ENCODE assay signal across 8 cellular contexts in the genomic region with DNA sequence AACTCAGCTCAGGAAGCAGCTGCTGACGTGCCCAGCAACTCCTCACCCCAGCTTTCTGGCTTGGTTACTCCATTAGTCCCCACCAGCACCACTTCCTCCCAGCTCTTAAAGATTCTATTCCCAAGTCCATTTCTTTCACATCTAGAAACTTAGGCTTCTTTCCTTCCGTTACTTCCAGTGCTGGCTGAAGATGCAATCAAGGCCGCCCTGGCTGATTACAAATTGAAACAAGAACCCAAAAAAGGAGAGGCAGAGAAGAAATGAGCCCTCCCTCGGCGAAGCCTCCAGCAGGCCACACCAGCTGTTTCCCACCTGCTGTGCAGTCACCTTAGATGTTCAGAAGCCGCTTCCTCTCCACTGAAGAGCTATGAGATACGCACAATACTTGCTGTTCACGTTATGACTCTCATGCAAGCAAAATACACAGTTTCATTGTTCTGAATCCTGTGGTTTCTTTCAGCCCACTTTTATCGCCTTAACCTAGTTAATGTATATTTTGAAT. TPM values are rescaled to one million over a fixed set of nuclear protein-coding genes. Genes with fewer than 3 reads are reported as not detected.
DNase-seq lines count a peak whose midpoint lies in the region; ATAC-seq and TF ChIP-seq lines count a peak whose summit lies in the region.

No MANE protein-coding gene starts in this region.

- peak; percentile 54 for TF ChIP-seq POLR2A in GM19193 (IDR thresholded peaks at IDR 0.05; ENCODE audit: extremely low read depth, insufficient read depth, insufficient read length)

- H3K27ac Mint-ChIP-seq in effector memory CD8-positive, alpha-beta T cell, result peak overlapping the region; percentile 93 to 94
- H3K27ac Mint-ChIP-seq in stimulated activated naive CD8-positive, alpha-beta T cell treated with anti-CD3 and anti-CD28 coated beads, Interleukin-15, amount 100 ng/mL, for 72 hours, result peak overlapping the region; percentile 86 to 92

- peak; percentile 21 to 43 (median 34) for DNase-seq in activated CD4-positive, CD25-positive, alpha-beta regulatory T cell (lab: John Stamatoyannopoulos, UW)
- DNase-seq in effector memory CD8-positive, alpha-beta T cell, result peak; percentile 42 to 52 (median 44)
- DNase-seq in stimulated activated naive CD8-positive, alpha-beta T cell treated with anti-CD3 and anti-CD28 coated beads, Interleukin-15, amount 100 ng/mL, for 72 hours, result peak; percentile 72 to 86
- DNase-seq in occipital lobe (lab: John Stamatoyannopoulos, UW) (no peak), NCI-H1436 (lab: John Stamatoyannopoulos, UW) (no peak)

- H3K36me3 Mint-ChIP-seq in effector memory CD8-positive, alpha-beta T cell (ENCODE audit: insufficient read depth), result peaks cover 42% of the 10 kb centered on the region

- ATAC-seq in HG03108 (IDR thresholded peaks at IDR 0.05; ENCODE audit: unreplicated experiment) (peak; percentile 74), SK-N-SH treated with all-trans-retinoic acid at 6 μM for 48 hours (no peak)
- peak; percentile 93 for ATAC-seq in effector memory CD8-positive, alpha-beta T cell (replicated peaks)
- peak; percentile 97 for ATAC-seq in stimulated activated naive CD8-positive, alpha-beta T cell treated with anti-CD3 and anti-CD28 coated beads, Interleukin-15, amount 100 ng/mL, for 72 hours

- peaks cover 11 to 16% of the 10 kb centered on the region in 2 donors for H3K4me1 Mint-ChIP-seq in effector memory CD8-positive, alpha-beta T cell (ENCODE audit: low read depth in 2 of 2)
- peaks cover 82% of the 10 kb centered on the region for H3K4me1 Mint-ChIP-seq in stimulated activated naive CD8-positive, alpha-beta T cell treated with anti-CD3 and anti-CD28 coated beads, Interleukin-15, amount 100 ng/mL, for 72 hours

- no peaks in the 10 kb centered on the region for H3K27me3 Mint-ChIP-seq in effector memory CD8-positive, alpha-beta T cell
- no peaks in the 10 kb centered on the region for H3K27me3 Mint-ChIP-seq in stimulated activated naive CD8-positive, alpha-beta T cell treated with anti-CD3 and anti-CD28 coated beads, Interleukin-15, amount 100 ng/mL, for 72 hours

- peak overlapping the region; percentile 69 to 76 for H3K4me3 Mint-ChIP-seq in effector memory CD8-positive, alpha-beta T cell
- H3K4me3 Mint-ChIP-seq in stimulated activated naive CD8-positive, alpha-beta T cell treated with anti-CD3 and anti-CD28 coated beads, Interleukin-15, amount 100 ng/mL, for 72 hours, result peak overlapping the region; percentile 79 to 91

- H3K9me3 Mint-ChIP-seq in effector memory CD8-positive, alpha-beta T cell, result no peaks in the 10 kb centered on the region
- no peaks in the 10 kb centered on the region for H3K9me3 Mint-ChIP-seq in stimulated activated naive CD8-positive, alpha-beta T cell treated with anti-CD3 and anti-CD28 coated beads, Interleukin-15, amount 100 ng/mL, for 72 hours

TF ChIP-seq in SK-N-SH treated with all-trans-retinoic acid at 6 μM for 48 hours, 23 proteins besides CTCF, POLR2A, EP300 and RAD21:
- no peak for TF ChIP-seq ZNF8 (CRISPR knock-in tag; IDR thresholded peaks at IDR 0.05)
- TF ChIP-seq ZNF565 (CRISPR knock-in tag; conservative IDR thresholded peaks at IDR 0.05; ENCODE audit: low read depth), result no peak
- TF ChIP-seq ZNF70 (CRISPR knock-in tag; IDR thresholded peaks at IDR 0.05), result no peak
- TF ChIP-seq, protein P1, sequence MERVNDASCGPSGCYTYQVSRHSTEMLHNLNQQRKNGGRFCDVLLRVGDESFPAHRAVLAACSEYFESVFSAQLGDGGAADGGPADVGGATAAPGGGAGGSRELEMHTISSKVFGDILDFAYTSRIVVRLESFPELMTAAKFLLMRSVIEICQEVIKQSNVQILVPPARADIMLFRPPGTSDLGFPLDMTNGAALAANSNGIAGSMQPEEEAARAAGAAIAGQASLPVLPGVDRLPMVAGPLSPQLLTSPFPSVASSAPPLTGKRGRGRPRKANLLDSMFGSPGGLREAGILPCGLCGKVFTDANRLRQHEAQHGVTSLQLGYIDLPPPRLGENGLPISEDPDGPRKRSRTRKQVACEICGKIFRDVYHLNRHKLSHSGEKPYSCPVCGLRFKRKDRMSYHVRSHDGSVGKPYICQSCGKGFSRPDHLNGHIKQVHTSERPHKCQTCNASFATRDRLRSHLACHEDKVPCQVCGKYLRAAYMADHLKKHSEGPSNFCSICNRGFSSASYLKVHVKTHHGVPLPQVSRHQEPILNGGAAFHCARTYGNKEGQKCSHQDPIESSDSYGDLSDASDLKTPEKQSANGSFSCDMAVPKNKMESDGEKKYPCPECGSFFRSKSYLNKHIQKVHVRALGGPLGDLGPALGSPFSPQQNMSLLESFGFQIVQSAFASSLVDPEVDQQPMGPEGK (CRISPR knock-in tag; IDR thresholded peaks at IDR 0.05; ENCODE audit: borderline replicate concordance), result no peak
- TF ChIP-seq ISL1 (CRISPR knock-in tag; IDR thresholded peaks at IDR 0.05), result no peak
- TF ChIP-seq PPARA (CRISPR knock-in tag; IDR thresholded peaks at IDR 0.05; ENCODE audit: borderline replicate concordance), result no peak
- TF ChIP-seq CSRNP3 (CRISPR knock-in tag; IDR thresholded peaks at IDR 0.05), result no peak
- no peak for TF ChIP-seq ZC3H10 (CRISPR knock-in tag; IDR thresholded peaks at IDR 0.05)
- no peak for TF ChIP-seq GLIS3 (CRISPR knock-in tag; IDR thresholded peaks at IDR 0.05)
- no peak for TF ChIP-seq BACH2 (CRISPR knock-in tag; IDR thresholded peaks at IDR 0.05; ENCODE audit: borderline replicate concordance)
- TF ChIP-seq ARNTL (CRISPR knock-in tag; IDR thresholded peaks at IDR 0.05; ENCODE audit: borderline replicate concordance, low read depth), result no peak
- TF ChIP-seq CREB5 (CRISPR knock-in tag; IDR thresholded peaks at IDR 0.05; ENCODE audit: low read depth), result no peak
- no peak for TF ChIP-seq TSHZ2 (CRISPR knock-in tag; IDR thresholded peaks at IDR 0.05)

RNA-seq across cellular contexts. Expression of gene ISCU, which starts 6.3 kb away (rescaled TPM):
- 36.2 TPM for total RNA-seq in occipital lobe

RNA-seq across cellular contexts. Expression of gene SART3, which starts 7.7 kb away (rescaled TPM):
- total RNA-seq in occipital lobe, result 66.0 TPM

RNA-seq across cellular contexts. Expression of gene TMEM119, which starts 29.2 kb away (rescaled TPM):
- total RNA-seq in occipital lobe, result 2.2 TPM

RNA-seq across cellular contexts. Expression of gene FICD, which starts 53.6 kb away (rescaled TPM):
- total RNA-seq in occipital lobe, result 5.0 TPM

Comparison
In these comparisons a context has a peak if more than half of its experiments do, and no peak if none do; other contexts are left out.
1. DNase-seq: peak in activated CD4-positive, CD25-positive, alpha-beta regulatory T cell (4 of 4), effector memory CD8-positive, alpha-beta T cell (3 of 3) and stimulated activated naive CD8-positive, alpha-beta T cell treated with anti-CD3 and anti-CD28 coated beads, Interleukin-15, amount 100 ng/mL, for 72 hours (2 of 2); none in occipital lobe (single experiment) and NCI-H1436 (single experiment).